ENCODE assay signal across 11 cellular contexts in genomic region chr9:91843623-91844111, GRCh38.
DNase-seq lines count a peak whose midpoint lies in the region; ATAC-seq, FAIRE-seq and TF ChIP-seq lines count a peak whose summit lies in the region.
"Had no signal": no experiment of that assay in that cellular context is flagged by ENCODE, and none has a peak within 500 bp of the region (broad histone marks: within the 10 kb centered on the region; RNA-seq: fewer than 3 reads in every experiment).

No MANE protein-coding gene starts in this region.

- H3K4me1 ChIP-seq in BE2C: peaks cover 31% of the 10 kb centered on the region
- peaks cover 0 to 61% of the 10 kb centered on the region in 2 experiments; a peak in 2 of 4 replicates for H3K4me1 ChIP-seq in SK-N-SH (ENCODE audit: control insufficient read depth in 1 of 2, insufficient read depth in 2 of 2, low read depth in 1 of 2, low read length in 1 of 2)

- H3K4me2 ChIP-seq in SK-N-SH: no peak overlapping the region

- DNase-seq in BE2C (peak; percentile 50), SK-N-SH (peak; percentile 76), Right ventricle myocardium superior (peak; percentile 64), omental fat pad (ENCODE audit: low spot score) (no peak), erythroblast (lab: John Stamatoyannopoulos, UW) (no peak), ureter (ENCODE audit: low spot score) (no peak), frontal cortex (ENCODE audit: low spot score in 2 of 2) (no peak)
- DNase-seq: activated CD8-positive, alpha-beta T cell treated with anti-CD3 and anti-CD28 coated beads, Interleukin-2, amount 10 ng/mL, durations not matched to agents 7 days and 5 days; NCI-H446 treated with DMSO at 0.1 percent for 48 hours; SW 1271 had no signal

- H3K27ac ChIP-seq in SK-N-SH (ENCODE audit: low read depth in 2 of 2, low read length in 1 of 2): peak overlapping the region in 1 of 2 experiments; percentile 89; a peak in 2 of 4 replicates

- H3K27me3 ChIP-seq in BE2C: no peaks in the 10 kb centered on the region
- no peaks in the 10 kb centered on the region for H3K27me3 ChIP-seq in SK-N-SH (ENCODE audit: insufficient read depth)

- no peak for TF ChIP-seq POLR2A in erythroblast (IDR thresholded peaks at IDR 0.05; ENCODE audit: low read length)

- POLR2A ChIA-PET in SK-N-SH (lab: Yijun Ruan, JAX): no interaction called here

- FAIRE-seq in frontal cortex (lab: Jason Lieb, UNC): no peak

- TF ChIP-seq CTCF in BE2C (IDR thresholded peaks at IDR 0.05; ENCODE audit: low read depth, low read length) (no peak), SK-N-SH (IDR thresholded peaks at IDR 0.05) (no peak), omental fat pad (IDR thresholded peaks at IDR 0.05) (no peak)

- H2AFZ ChIP-seq in SK-N-SH (ENCODE audit: low read depth): no peak overlapping the region

- H3K9me3 ChIP-seq in BE2C (no peaks in the 10 kb centered on the region), SK-N-SH (no peaks in the 10 kb centered on the region)

- H3K4me3 ChIP-seq in BE2C (ENCODE audit: low read depth, low read length): no peak overlapping the region
- no peak overlapping the region for H3K4me3 ChIP-seq in SK-N-SH (ENCODE audit: low read depth in 2 of 2, low read length in 1 of 2)

- peak; percentile 60 for ATAC-seq in Right ventricle myocardium superior (ENCODE audit: poor library complexity)
- peak; percentile 38 for ATAC-seq in omental fat pad (ENCODE audit: low FRiP score)
- ATAC-seq in HG03439 (IDR thresholded peaks at IDR 0.05; ENCODE audit: unreplicated experiment): no peak

- no peaks in the 10 kb centered on the region for H4K20me1 ChIP-seq in SK-N-SH (ENCODE audit: insufficient read depth)

- 45% methylated on average over 14 of the region's 15 CpGs for whole genome bisulfite sequencing in SK-N-SH (ENCODE audit: low lambda C conversion rate)

- intact Hi-C loops in Right ventricle myocardium superior (cut with DNase I): no loop called here

- H3K36me3 ChIP-seq in BE2C (no peaks in the 10 kb centered on the region), SK-N-SH (replicated peaks in 1 of 2; ENCODE audit: control insufficient read depth in 1 of 2, insufficient read depth in 2 of 2, low read length in 1 of 2) (no peaks in the 10 kb centered on the region)

- H3K79me2 ChIP-seq in SK-N-SH (ENCODE audit: insufficient read depth): no peaks in the 10 kb centered on the region

- TF ChIP-seq RAD21 in SK-N-SH (IDR thresholded peaks at IDR 0.05; ENCODE audit: low read length): no peak

- H3K9me2 ChIP-seq in SK-N-SH: no peaks in the 10 kb centered on the region

- no peaks in the 10 kb centered on the region for H3F3A ChIP-seq in SK-N-SH (replicated peaks; ENCODE audit: insufficient read depth)

- CTCF ChIA-PET in SK-N-SH (lab: Yijun Ruan, JAX): interaction anchor here (0.7 to 1.7 kb wide), 6 partner anchors 10 to 107 kb away, joined by 3 to 8 read pairs (median 4); partner anchors contain the start of gene ROR2

- H3K9ac ChIP-seq in SK-N-SH: no peak overlapping the region

- TF ChIP-seq EP300 in SK-N-SH (IDR thresholded peaks at IDR 0.05; ENCODE audit: borderline replicate concordance in 1 of 2, low read depth in 1 of 2, low read length in 1 of 2): peak in 1 of 2 experiments; percentile 0; a peak in 1 of 4 replicates

TF ChIP-seq in SK-N-SH, 30 proteins besides CTCF, POLR2A, EP300 and RAD21:
- TF ChIP-seq TEAD4 (IDR thresholded peaks at IDR 0.05; ENCODE audit: borderline replicate concordance, insufficient read depth): no peak
- TF ChIP-seq USF1 (IDR thresholded peaks at IDR 0.05; ENCODE audit: borderline replicate concordance, low read depth): no peak
- TF ChIP-seq MXI1 (IDR thresholded peaks at IDR 0.05; ENCODE audit: low read depth, low read length): peak; percentile 59; the same call in 1 of the 2 replicates
- no peak for TF ChIP-seq ZBTB33 (IDR thresholded peaks at IDR 0.05; ENCODE audit: borderline replicate concordance, low read depth)
- no peak for TF ChIP-seq MAX (IDR thresholded peaks at IDR 0.05; ENCODE audit: low read depth)

Comparison
In these comparisons a context has a peak if more than half of its experiments do, and no peak if none do; other contexts are left out.
1. DNase-seq: peak in BE2C (single experiment), SK-N-SH (single experiment) and Right ventricle myocardium superior (single experiment); none in omental fat pad (single experiment), erythroblast (0 of 2), ureter (single experiment) and frontal cortex (0 of 2).